8 cellular contexts compared by ENCODE assay signal in the genomic region with DNA sequence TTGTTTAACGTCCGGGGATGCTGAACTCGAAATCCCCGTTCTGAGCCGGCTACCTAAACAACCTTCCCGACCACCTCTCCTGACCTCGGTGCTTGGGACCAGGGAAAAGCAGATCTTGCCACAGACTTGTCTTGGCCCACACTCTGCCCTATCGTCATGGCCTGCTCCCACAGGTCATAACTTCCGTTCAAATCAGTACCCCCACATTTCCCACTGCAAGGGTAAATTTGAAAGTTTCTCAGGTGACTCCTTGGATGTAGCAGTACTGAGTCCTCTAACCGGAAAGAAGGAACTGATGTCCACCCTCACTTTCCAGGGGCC. TPM values are rescaled to one million over a fixed set of nuclear protein-coding genes. Genes with fewer than 3 reads are reported as not detected.
A peak's percentile ranks its signal among the peaks of the same experiment; 100 is the strongest.
DNase-seq lines count a peak whose midpoint lies in the region; ATAC-seq, FAIRE-seq and TF ChIP-seq lines count a peak whose summit lies in the region.

No MANE protein-coding gene starts in this region.

- H3K36me3 Mint-ChIP-seq in natural killer cell: no peaks in the 10 kb centered on the region

- no peak for TF ChIP-seq CTCF in choroid plexus epithelial cell (conservative IDR thresholded peaks at IDR 0.05; ENCODE audit: low read depth, low read length)
- no peak for TF ChIP-seq CTCF in natural killer cell (IDR thresholded peaks at IDR 0.05)

- H3K9me3 Mint-ChIP-seq in natural killer cell: no peaks in the 10 kb centered on the region

- H3K4me3 ChIP-seq in choroid plexus epithelial cell (ENCODE audit: low read depth, low read length): peak overlapping the region; percentile 47

- FAIRE-seq in frontal cortex (lab: Jason Lieb, UNC): no peak

- peak overlapping the region; percentile 99 for H3K4me3 Mint-ChIP-seq in natural killer cell

- intact Hi-C loops in natural killer cell (cut with micrococcal nuclease): loop anchor here (1.0 to 10.0 kb wide), 9 partner anchors 10 to 995 kb away; a partner anchor contains a TSS

- peak overlapping the region; percentile 100 for H3K27ac Mint-ChIP-seq in natural killer cell

- peaks cover 25 to 30% of the 10 kb centered on the region in 2 donors for H3K4me1 Mint-ChIP-seq in natural killer cell

- ATAC-seq in GM18517 (IDR thresholded peaks at IDR 0.05; ENCODE audit: unreplicated experiment): peak; percentile 14
- ATAC-seq in HG03571 (IDR thresholded peaks at IDR 0.05; ENCODE audit: unreplicated experiment): peak; percentile 6
- ATAC-seq in natural killer cell: peak in 1 of 3 donors; percentile 0

- no peak for DNase-seq in choroid plexus epithelial cell (ENCODE audit: low read depth)
- no peak for DNase-seq in natural killer cell
- DNase-seq in iPS-NIHi11 (ENCODE audit: low spot score): no peak
- DNase-seq in AG08395 (ENCODE audit: low spot score): no peak
- DNase-seq in GM19240 (ENCODE audit: insufficient read length, low spot score): no peak
- no peak for DNase-seq in frontal cortex (ENCODE audit: low spot score in 2 of 2)

- H3K27me3 Mint-ChIP-seq in natural killer cell (ENCODE audit: low read depth in 2 of 2): peaks cover 0 to 3% of the 10 kb centered on the region in 2 donors

RNA-seq across cellular contexts. Expression of a gene that starts 0.6 kb away (rescaled TPM):
- total RNA-seq in natural killer cell (100 to 1,000 TPM in 2 of 3 donors, 10 to 100 TPM in 1; 86.4 to 120 (median 108) TPM), frontal cortex (73.4 TPM)

RNA-seq across cellular contexts. Expression of a gene that starts 9.6 kb away (rescaled TPM):
- 10 to 100 TPM; 16.3 to 22.4 (median 18.5) TPM for total RNA-seq in natural killer cell
- total RNA-seq in frontal cortex: 61.1 TPM

RNA-seq across cellular contexts. Expression of a gene that starts 36.5 kb away (rescaled TPM):
- 1 to 10 TPM; 4.0 to 8.1 (median 7.9) TPM for total RNA-seq in natural killer cell
- total RNA-seq in frontal cortex: 2.4 TPM

RNA-seq across cellular contexts. Expression of a gene that starts 37.3 kb away (rescaled TPM):
- total RNA-seq in natural killer cell (10 to 100 TPM; 17.0 to 21.2 (median 20.2) TPM), frontal cortex (23.2 TPM)

RNA-seq across cellular contexts. Expression of a gene that starts 48.0 kb away (rescaled TPM):
- total RNA-seq in natural killer cell (100 to 1,000 TPM in 2 of 3 donors, 10 to 100 TPM in 1; 97.8 to 118 (median 102) TPM), frontal cortex (2.9 TPM)
